In the genomic region with DNA sequence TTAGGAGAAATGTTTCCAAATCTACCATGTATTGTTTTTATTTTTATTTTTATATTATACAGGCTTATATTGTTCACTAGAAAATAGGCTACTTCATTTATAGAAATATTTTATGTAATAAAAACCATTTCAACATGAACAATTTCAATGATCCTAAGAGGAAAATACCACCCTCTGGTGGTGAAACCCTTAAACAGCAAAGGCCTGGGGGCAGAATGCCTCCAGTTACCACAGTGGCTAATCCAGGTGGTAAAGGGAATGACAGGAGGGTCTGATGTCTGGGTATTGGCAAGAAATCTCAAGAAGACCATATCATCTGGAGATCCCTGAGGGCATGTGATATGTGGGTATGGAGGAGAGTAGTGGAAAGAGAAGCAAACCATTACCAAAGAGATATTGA, we compare ENCODE assay signal across 11 cellular contexts. TPM values are rescaled to one million over a fixed set of nuclear protein-coding genes. Genes with fewer than 3 reads are reported as not detected.
DNase-seq lines count a peak whose midpoint lies in the region; ATAC-seq and TF ChIP-seq lines count a peak whose summit lies in the region.
"Had no signal": no experiment of that assay in that cellular context is flagged by ENCODE, and none has a peak within 500 bp of the region (broad histone marks: within the 10 kb centered on the region; RNA-seq: fewer than 3 reads in every experiment).

No MANE protein-coding gene starts in this region.

- no peak overlapping the region for H2AFZ ChIP-seq in SK-N-SH (ENCODE audit: low read depth)

- H3K9ac ChIP-seq in SK-N-SH, result no peak overlapping the region

- H3K27ac Mint-ChIP-seq in stimulated activated naive B cell treated with anti-CD40 and anti-IgM and Interleukin-4, amounts not matched to agents 10 μg/mL and 1 μg/mL and 100 μg/mL, for 72 hours, result peak overlapping the region; percentile 80

- no peak overlapping the region for H3K4me3 Mint-ChIP-seq in stimulated activated naive B cell treated with anti-CD40 and anti-IgM and Interleukin-4, amounts not matched to agents 10 μg/mL and 1 μg/mL and 100 μg/mL, for 72 hours
- H3K4me3 Mint-ChIP-seq: naive B cell had no signal

- H3K27me3 ChIP-seq in SK-N-SH (ENCODE audit: insufficient read depth), result no peaks in the 10 kb centered on the region
- H3K27me3 ChIP-seq in upper lobe of left lung, result no peaks in the 10 kb centered on the region

- TF ChIP-seq RAD21 in SK-N-SH (IDR thresholded peaks at IDR 0.05; ENCODE audit: low read length), result no peak

- no peaks in the 10 kb centered on the region for H4K20me1 ChIP-seq in SK-N-SH (ENCODE audit: insufficient read depth)

- H3K36me3 Mint-ChIP-seq in stimulated activated naive B cell treated with anti-CD40 and anti-IgM and Interleukin-4, amounts not matched to agents 10 μg/mL and 1 μg/mL and 100 μg/mL, for 72 hours, result peaks cover 0 to 4% of the 10 kb centered on the region in 2 donors

- TF ChIP-seq POLR2A in upper lobe of left lung (IDR thresholded peaks at IDR 0.05), result no peak

- H3K9me2 ChIP-seq in SK-N-SH, result no peaks in the 10 kb centered on the region

- peaks cover 27 to 57% of the 10 kb centered on the region in 2 donors for H3K4me1 Mint-ChIP-seq in stimulated activated naive B cell treated with anti-CD40 and anti-IgM and Interleukin-4, amounts not matched to agents 10 μg/mL and 1 μg/mL and 100 μg/mL, for 72 hours

- no peaks in the 10 kb centered on the region for H3K27me3 Mint-ChIP-seq in stimulated activated naive B cell treated with anti-CD40 and anti-IgM and Interleukin-4, amounts not matched to agents 10 μg/mL and 1 μg/mL and 100 μg/mL, for 72 hours
- H3K27me3 Mint-ChIP-seq: naive B cell had no signal

- H3K79me2 ChIP-seq in SK-N-SH (ENCODE audit: insufficient read depth), result no peaks in the 10 kb centered on the region

- no peak overlapping the region for H3K27ac ChIP-seq in SK-N-SH (ENCODE audit: low read depth in 2 of 2, low read length in 1 of 2)
- H3K27ac ChIP-seq in upper lobe of left lung, result no peak overlapping the region

- POLR2A ChIA-PET in SK-N-SH (lab: Yijun Ruan, JAX), result no interaction called here

- no peaks in the 10 kb centered on the region for H3K9me3 Mint-ChIP-seq in stimulated activated naive B cell treated with anti-CD40 and anti-IgM and Interleukin-4, amounts not matched to agents 10 μg/mL and 1 μg/mL and 100 μg/mL, for 72 hours
- H3K9me3 Mint-ChIP-seq: naive B cell had no signal

- DNase-seq in SK-N-SH (peak; percentile 34), OCI-M1 (lab: John Stamatoyannopoulos, UW) (peak; percentile 46), fibroblast of pulmonary artery (ENCODE audit: low read depth) (no peak), upper lobe of left lung (no peak)
- DNase-seq in stimulated activated naive B cell treated with anti-CD40 and anti-IgM and Interleukin-4, amounts not matched to agents 10 μg/mL and 1 μg/mL and 100 μg/mL, for 72 hours, result no peak
- DNase-seq: activated CD4-positive, alpha-beta T cell treated with anti-CD3 and anti-CD28 coated beads, Interleukin-2, amount 50 U/mL, for 1 hour; Kasumi-1; naive B cell had no signal

- ATAC-seq in SK-N-SH treated with all-trans-retinoic acid at 6 μM for 48 hours (no peak), HG03342 (IDR thresholded peaks at IDR 0.05; ENCODE audit: unreplicated experiment) (no peak), upper lobe of left lung (ENCODE audit: low FRiP score in 2 of 2) (no peak), GM18520 (IDR thresholded peaks at IDR 0.05; ENCODE audit: unreplicated experiment) (no peak)
- no peak for ATAC-seq in stimulated activated naive B cell treated with anti-CD40 and anti-IgM and Interleukin-4, amounts not matched to agents 10 μg/mL and 1 μg/mL and 100 μg/mL, for 72 hours (replicated peaks)

- TF ChIP-seq CTCF in SK-N-SH (IDR thresholded peaks at IDR 0.05), result peak; percentile 48; the same call in 1 of the 2 replicates
- TF ChIP-seq CTCF in fibroblast of pulmonary artery (IDR thresholded peaks at IDR 0.05; ENCODE audit: low read length, missing control alignments), result peak; percentile 15
- peak in 1 of 6 experiments; percentile 18 for TF ChIP-seq CTCF in upper lobe of left lung (IDR thresholded peaks at IDR 0.05)

- TF ChIP-seq EP300 in SK-N-SH (IDR thresholded peaks at IDR 0.05; ENCODE audit: borderline replicate concordance in 1 of 2, low read depth in 1 of 2, low read length in 1 of 2) (no peak), upper lobe of left lung (IDR thresholded peaks at IDR 0.05) (no peak)

- H3K36me3 ChIP-seq in SK-N-SH (replicated peaks in 1 of 2; ENCODE audit: control insufficient read depth in 1 of 2, insufficient read depth in 2 of 2, low read length in 1 of 2), result no peaks in the 10 kb centered on the region
- no peaks in the 10 kb centered on the region for H3K36me3 ChIP-seq in upper lobe of left lung

- no peak overlapping the region for H3K4me3 ChIP-seq in SK-N-SH (ENCODE audit: low read depth in 2 of 2, low read length in 1 of 2)
- no peak overlapping the region for H3K4me3 ChIP-seq in fibroblast of pulmonary artery (replicated peaks; ENCODE audit: low read depth, low read length)
- H3K4me3 ChIP-seq in upper lobe of left lung, result no peak overlapping the region

- CTCF ChIA-PET in SK-N-SH (lab: Yijun Ruan, JAX), result interaction anchor here (1.2 to 2.5 kb wide), 3 partner anchors 23 to 165 kb away, joined by 3 to 6 read pairs (median 4); no protein-coding TSS in a partner anchor

- peaks cover 7% of the 10 kb centered on the region for H3F3A ChIP-seq in SK-N-SH (replicated peaks; ENCODE audit: insufficient read depth)

- peaks cover 0 to 9% of the 10 kb centered on the region in 2 experiments; a peak in 2 of 4 replicates for H3K4me1 ChIP-seq in SK-N-SH (ENCODE audit: control insufficient read depth in 1 of 2, insufficient read depth in 2 of 2, low read depth in 1 of 2, low read length in 1 of 2)
- peaks cover 0 to 11% (median 3%) of the 10 kb centered on the region in 4 donors for H3K4me1 ChIP-seq in upper lobe of left lung

- H3K4me2 ChIP-seq in SK-N-SH, result no peak overlapping the region

- H3K9me3 ChIP-seq in SK-N-SH (no peaks in the 10 kb centered on the region), upper lobe of left lung (no peaks in the 10 kb centered on the region)

TF ChIP-seq in SK-N-SH, 30 proteins besides CTCF, POLR2A, EP300 and RAD21 (continues in another document):
- no peak for TF ChIP-seq TEAD4 (IDR thresholded peaks at IDR 0.05; ENCODE audit: borderline replicate concordance, insufficient read depth)
- no peak for TF ChIP-seq TAF1 (IDR thresholded peaks at IDR 0.05; ENCODE audit: borderline replicate concordance, low read depth, low read length)
- TF ChIP-seq, protein P1, sequence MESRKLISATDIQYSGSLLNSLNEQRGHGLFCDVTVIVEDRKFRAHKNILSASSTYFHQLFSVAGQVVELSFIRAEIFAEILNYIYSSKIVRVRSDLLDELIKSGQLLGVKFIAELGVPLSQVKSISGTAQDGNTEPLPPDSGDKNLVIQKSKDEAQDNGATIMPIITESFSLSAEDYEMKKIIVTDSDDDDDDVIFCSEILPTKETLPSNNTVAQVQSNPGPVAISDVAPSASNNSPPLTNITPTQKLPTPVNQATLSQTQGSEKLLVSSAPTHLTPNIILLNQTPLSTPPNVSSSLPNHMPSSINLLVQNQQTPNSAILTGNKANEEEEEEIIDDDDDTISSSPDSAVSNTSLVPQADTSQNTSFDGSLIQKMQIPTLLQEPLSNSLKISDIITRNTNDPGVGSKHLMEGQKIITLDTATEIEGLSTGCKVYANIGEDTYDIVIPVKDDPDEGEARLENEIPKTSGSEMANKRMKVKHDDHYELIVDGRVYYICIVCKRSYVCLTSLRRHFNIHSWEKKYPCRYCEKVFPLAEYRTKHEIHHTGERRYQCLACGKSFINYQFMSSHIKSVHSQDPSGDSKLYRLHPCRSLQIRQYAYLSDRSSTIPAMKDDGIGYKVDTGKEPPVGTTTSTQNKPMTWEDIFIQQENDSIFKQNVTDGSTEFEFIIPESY (IDR thresholded peaks at IDR 0.05; ENCODE audit: borderline replicate concordance, low read depth), result no peak
- TF ChIP-seq GABPA (IDR thresholded peaks at IDR 0.05; ENCODE audit: low read depth), result no peak
- TF ChIP-seq POLR2AphosphoS5 (IDR thresholded peaks at IDR 0.05; ENCODE audit: low read depth, low read length), result no peak
- no peak for TF ChIP-seq RCOR1 (IDR thresholded peaks at IDR 0.05; ENCODE audit: low read length)
- TF ChIP-seq GATA2 (CRISPR knock-in tag; IDR thresholded peaks at IDR 0.05), result no peak
- no peak for TF ChIP-seq RFX5 (IDR thresholded peaks at IDR 0.05; ENCODE audit: low read length)

TF ChIP-seq in SK-N-SH treated with all-trans-retinoic acid at 6 μM for 48 hours, 23 proteins besides CTCF, POLR2A, EP300 and RAD21 (continues in another document):
- no peak for TF ChIP-seq ZNF70 (CRISPR knock-in tag; IDR thresholded peaks at IDR 0.05)
- TF ChIP-seq, protein P2, sequence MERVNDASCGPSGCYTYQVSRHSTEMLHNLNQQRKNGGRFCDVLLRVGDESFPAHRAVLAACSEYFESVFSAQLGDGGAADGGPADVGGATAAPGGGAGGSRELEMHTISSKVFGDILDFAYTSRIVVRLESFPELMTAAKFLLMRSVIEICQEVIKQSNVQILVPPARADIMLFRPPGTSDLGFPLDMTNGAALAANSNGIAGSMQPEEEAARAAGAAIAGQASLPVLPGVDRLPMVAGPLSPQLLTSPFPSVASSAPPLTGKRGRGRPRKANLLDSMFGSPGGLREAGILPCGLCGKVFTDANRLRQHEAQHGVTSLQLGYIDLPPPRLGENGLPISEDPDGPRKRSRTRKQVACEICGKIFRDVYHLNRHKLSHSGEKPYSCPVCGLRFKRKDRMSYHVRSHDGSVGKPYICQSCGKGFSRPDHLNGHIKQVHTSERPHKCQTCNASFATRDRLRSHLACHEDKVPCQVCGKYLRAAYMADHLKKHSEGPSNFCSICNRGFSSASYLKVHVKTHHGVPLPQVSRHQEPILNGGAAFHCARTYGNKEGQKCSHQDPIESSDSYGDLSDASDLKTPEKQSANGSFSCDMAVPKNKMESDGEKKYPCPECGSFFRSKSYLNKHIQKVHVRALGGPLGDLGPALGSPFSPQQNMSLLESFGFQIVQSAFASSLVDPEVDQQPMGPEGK (CRISPR knock-in tag; IDR thresholded peaks at IDR 0.05; ENCODE audit: borderline replicate concordance), result no peak
- TF ChIP-seq ZFP30 (CRISPR knock-in tag; IDR thresholded peaks at IDR 0.05), result no peak
- TF ChIP-seq ESRRG (CRISPR knock-in tag; IDR thresholded peaks at IDR 0.05), result no peak

RNA-seq across cellular contexts. Expression of a gene that starts 19.3 kb away (rescaled TPM):
- polyA plus RNA-seq in SK-N-SH (2012; rRNA removed), result not detected in 2 replicates
- polyA plus RNA-seq in SK-N-SH (2012; cell fraction: cytosol; rRNA removed), result not detected in 2 replicates
- polyA plus RNA-seq in SK-N-SH (2012; cell fraction: nucleus; rRNA removed), result not detected in 2 replicates
- total RNA-seq in upper lobe of left lung, result 10 to 100 TPM; 10.5 to 86.5 (median 24.3) TPM

Comparison
In these comparisons a context has a peak if more than half of its experiments do, and no peak if none do; other contexts are left out.
1. DNase-seq: peak in SK-N-SH (single experiment) and OCI-M1 (single experiment); none in fibroblast of pulmonary artery (single experiment), stimulated activated naive B cell treated with anti-CD40 and anti-IgM and Interleukin-4, amounts not matched to agents 10 μg/mL and 1 μg/mL and 100 μg/mL, for 72 hours (single experiment) and upper lobe of left lung (0 of 2).